In the genomic region with DNA sequence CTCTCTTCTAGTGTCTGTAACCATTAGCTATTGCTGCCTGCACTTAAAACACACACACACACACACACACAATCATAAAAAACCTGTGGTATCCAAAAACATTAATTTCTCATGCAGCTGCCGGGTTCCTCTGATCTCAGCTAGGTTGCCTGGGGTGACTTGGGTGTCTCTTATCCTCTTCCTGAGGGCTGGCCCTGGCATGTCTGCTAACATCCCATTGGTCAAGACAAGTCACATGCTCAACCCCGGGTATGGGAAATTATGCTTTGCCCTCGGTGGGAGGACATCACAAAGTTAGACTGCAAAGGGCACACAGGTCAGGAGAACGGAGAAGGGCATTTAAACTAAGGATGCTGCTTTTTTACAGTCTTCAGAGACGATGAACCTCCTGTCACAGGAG, we compare ENCODE assay signal across 8 cellular contexts. TPM values are rescaled to one million over a fixed set of nuclear protein-coding genes. Genes with fewer than 3 reads are reported as not detected.
A peak's percentile ranks its signal among the peaks of the same experiment; 100 is the strongest.
DNase-seq lines count a peak whose midpoint lies in the region; ATAC-seq lines count a peak whose summit lies in the region.

No MANE protein-coding gene starts in this region.

- intact Hi-C loops in naive thymus-derived CD4-positive, alpha-beta T cell (cut with micrococcal nuclease), result no loop called here

- H3K4me3 ChIP-seq in naive thymus-derived CD4-positive, alpha-beta T cell (ENCODE audit: low read length), result no peak overlapping the region

- peak overlapping the region; percentile 0 for H3K27ac ChIP-seq in naive thymus-derived CD4-positive, alpha-beta T cell (ENCODE audit: low read depth, low read length)

- H3K4me1 Mint-ChIP-seq in naive thymus-derived CD4-positive, alpha-beta T cell, result peaks cover 5 to 19% (median 10%) of the 10 kb centered on the region in 7 donors

- peaks cover 0 to 3% (median 0%) of the 10 kb centered on the region in 5 donors for H3K36me3 Mint-ChIP-seq in naive thymus-derived CD4-positive, alpha-beta T cell

- ATAC-seq in naive thymus-derived CD4-positive, alpha-beta T cell, result peak; percentile 71
- ATAC-seq in HG03139 (IDR thresholded peaks at IDR 0.05; ENCODE audit: unreplicated experiment) (no peak), HG02642 (IDR thresholded peaks at IDR 0.05; ENCODE audit: poor library complexity, unreplicated experiment) (no peak)

- peaks cover 0 to 4% of the 10 kb centered on the region in 2 donors for H3K4me1 ChIP-seq in naive thymus-derived CD4-positive, alpha-beta T cell (ENCODE audit: control insufficient read depth in 2 of 2, insufficient read depth in 2 of 2, low read length in 2 of 2)

- POLR2A ChIA-PET in naive thymus-derived CD4-positive, alpha-beta T cell (lab: Charles Lee), result no interaction called here

- CTCF ChIA-PET in naive thymus-derived CD4-positive, alpha-beta T cell (lab: Charles Lee), result interaction anchor here (1.2 to 1.8 kb wide), 3 partner anchors 15 to 349 kb away, joined by 4 read pairs; no protein-coding TSS in a partner anchor

- peaks cover 0 to 4% (median 0%) of the 10 kb centered on the region in 5 donors for H3K27me3 Mint-ChIP-seq in naive thymus-derived CD4-positive, alpha-beta T cell

- no peaks in the 10 kb centered on the region for H3K36me3 ChIP-seq in naive thymus-derived CD4-positive, alpha-beta T cell (ENCODE audit: control insufficient read depth in 2 of 3, insufficient read depth in 3 of 3, low read length in 3 of 3)

- H3K9me3 ChIP-seq in naive thymus-derived CD4-positive, alpha-beta T cell (ENCODE audit: control insufficient read depth in 2 of 3, low read length in 3 of 3), result no peaks in the 10 kb centered on the region

- peak; percentile 18 to 39 (median 20) for DNase-seq in stimulated activated CD4-positive, alpha-beta T cell treated with anti-CD3 and anti-CD28 coated beads, Interleukin-12 subunit alpha, Interleukin-12 subunit beta, amount 100 ng/mL, for 48 hours (ENCODE audit: low read depth in 2 of 3, low spot score in 1 of 3)
- no peak for DNase-seq in stimulated activated CD4-positive, alpha-beta T cell treated with anti-CD3 and anti-CD28 coated beads, Interleukin-12 subunit alpha, Interleukin-12 subunit beta, amount 100 ng/mL, for 4 hours
- peak; percentile 71 for DNase-seq in NCI-H69 (lab: John Stamatoyannopoulos, UW)
- peak; percentile 23 for DNase-seq in activated naive CD4-positive, alpha-beta T cell treated with Interleukin-2 at 50 U/mL for 16 hours
- DNase-seq in naive thymus-derived CD4-positive, alpha-beta T cell, result peak in 7 of 9 donors; percentile 14 to 54 (median 35)
- no peak for DNase-seq in ureter (ENCODE audit: low spot score)

- H3K27me3 ChIP-seq in naive thymus-derived CD4-positive, alpha-beta T cell (ENCODE audit: control insufficient read depth in 2 of 2, insufficient read depth in 2 of 2, low read length in 2 of 2), result no peaks in the 10 kb centered on the region

- H3K4me3 Mint-ChIP-seq in naive thymus-derived CD4-positive, alpha-beta T cell, result peak overlapping the region in 9 of 10 donors; percentile 8 to 63 (median 43)

- peaks cover 0 to 5% (median 0%) of the 10 kb centered on the region in 11 donors for H3K9me3 Mint-ChIP-seq in naive thymus-derived CD4-positive, alpha-beta T cell

- peak overlapping the region in 6 of 9 donors; percentile 8 to 71 (median 32) for H3K27ac Mint-ChIP-seq in naive thymus-derived CD4-positive, alpha-beta T cell

RNA-seq across cellular contexts. Expression of gene TRPV4, which starts 55.7 kb away (rescaled TPM):
- total RNA-seq in naive thymus-derived CD4-positive, alpha-beta T cell, result under 1 TPM in 1 of 5 experiments, not detected in 4; 0.81 TPM
- polyA plus RNA-seq in naive thymus-derived CD4-positive, alpha-beta T cell, result not detected
- total RNA-seq in ureter, result 3.6 TPM

Comparison
In these comparisons a context has a peak if more than half of its experiments do, and no peak if none do; other contexts are left out.
1. DNase-seq: peak in stimulated activated CD4-positive, alpha-beta T cell treated with anti-CD3 and anti-CD28 coated beads, Interleukin-12 subunit alpha, Interleukin-12 subunit beta, amount 100 ng/mL, for 48 hours (3 of 3), NCI-H69 (single experiment), activated naive CD4-positive, alpha-beta T cell treated with Interleukin-2 at 50 U/mL for 16 hours (single experiment) and naive thymus-derived CD4-positive, alpha-beta T cell (7 of 9); none in stimulated activated CD4-positive, alpha-beta T cell treated with anti-CD3 and anti-CD28 coated beads, Interleukin-12 subunit alpha, Interleukin-12 subunit beta, amount 100 ng/mL, for 4 hours (single experiment) and ureter (single experiment).